Comparison of ENCODE assay signal across 8 cellular contexts in genomic region chr3:157088133-157088488, GRCh38.
DNase-seq lines count a peak whose midpoint lies in the region; ATAC-seq, FAIRE-seq and TF ChIP-seq lines count a peak whose summit lies in the region.

No MANE protein-coding gene starts in this region.

- H3K4me2 ChIP-seq in A549: peak overlapping the region; percentile 78

- H3K4me3 ChIP-seq in A549: peak overlapping the region; percentile 52
- H3K4me3 ChIP-seq in HUES6 (ENCODE audit: low read depth, low read length): peak overlapping the region; percentile 65
- H3K4me3 ChIP-seq in cardiac fibroblast (replicated peaks in 1 of 2; ENCODE audit: low read depth in 2 of 2, low read length in 2 of 2): peak overlapping the region; percentile 54 to 58
- no peak overlapping the region for H3K4me3 ChIP-seq in mucosa of stomach (ENCODE audit: low read length)

- TF ChIP-seq CTCF in A549 (IDR thresholded peaks at IDR 0.05) (no peak), cardiac fibroblast (IDR thresholded peaks at IDR 0.05; ENCODE audit: low read depth, low read length) (no peak)

- no peak for TF ChIP-seq EP300 in A549 (IDR thresholded peaks at IDR 0.05)

- CTCF ChIA-PET in A549 (lab: Yijun Ruan, JAX): interaction anchor here (0.6 to 9.1 kb wide), 14 partner anchors 11 to 936 kb away, joined by 3 to 96 read pairs (median 6); partner anchors contain the start of gene TIPARP

- H3K9me3 ChIP-seq in A549 (no peaks in the 10 kb centered on the region), HUES6 (ENCODE audit: control insufficient read depth, insufficient read depth, low read depth, low read length) (no peaks in the 10 kb centered on the region), mucosa of stomach (ENCODE audit: control insufficient read depth, low read length) (no peaks in the 10 kb centered on the region)

- FAIRE-seq in A549 (lab: Jason Lieb, UNC): no peak

- no peak for TF ChIP-seq RAD21 in A549 (conservative IDR thresholded peaks at IDR 0.05 in 1 of 2, IDR thresholded peaks at IDR 0.05 in 1 of 2)

- DNase-seq in A549 (ENCODE audit: low read depth in 1 of 2, low spot score in 1 of 2): no peak
- DNase-seq in cardiac fibroblast (ENCODE audit: low read depth in 2 of 2): peak in 1 of 2 donors; percentile 29
- DNase-seq in stimulated activated CD4-positive, alpha-beta T cell treated with anti-CD3 and anti-CD28 coated beads, Interleukin-2, amount 100 ng/mL, for 24 hours: no peak
- no peak for DNase-seq in NCI-H2227 treated with DMSO at 0.1 percent for 48 hours (lab: John Stamatoyannopoulos, UW)

- H3K36me3 ChIP-seq in HUES6 (ENCODE audit: control insufficient read depth, insufficient read depth, low read length) (no peaks in the 10 kb centered on the region), mucosa of stomach (ENCODE audit: control insufficient read depth, insufficient read depth, low read length) (no peaks in the 10 kb centered on the region)

- H3K9ac ChIP-seq in HUES6 (ENCODE audit: low read length) (peak overlapping the region; percentile 85), mucosa of stomach (ENCODE audit: low read length) (peak overlapping the region; percentile 92)

- H3K4me1 ChIP-seq in A549: peaks cover 23% of the 10 kb centered on the region
- H3K4me1 ChIP-seq in HUES6 (ENCODE audit: control insufficient read depth, insufficient read depth, low read length): peaks cover 36% of the 10 kb centered on the region
- H3K4me1 ChIP-seq in mucosa of stomach (ENCODE audit: control insufficient read depth, insufficient read depth, low read length): peaks cover 49% of the 10 kb centered on the region

- H3K27ac ChIP-seq in A549 (peak overlapping the region; percentile 93 to 98), HUES6 (ENCODE audit: low read depth, low read length) (peak overlapping the region; percentile 83; the same call in 1 of the 2 replicates)

- 0 out of 6 replicates have a peak, but pooled peaks of 1 of the 2 experiments have one; percentile 1 for ATAC-seq in A549
- ATAC-seq in HG03097 (IDR thresholded peaks at IDR 0.05; ENCODE audit: low FRiP score, unreplicated experiment): no peak
- no peak for ATAC-seq in activated CD4-positive, CD25-positive, alpha-beta regulatory T cell treated with anti-CD3 and anti-CD28 coated beads, Interleukin-2, amount 50 U/mL, for 24 hours

- WGBS in A549 (ENCODE audit: missing lambda C conversion rate): 46% methylated on average over 6 of the region's 6 CpGs

- no peak for TF ChIP-seq POLR2A in A549 (IDR thresholded peaks at IDR 0.05; ENCODE audit: low read length)

- H3K27me3 ChIP-seq in HUES6 (ENCODE audit: control insufficient read depth, insufficient read depth, low read length) (0 out of 2 replicates have a peak, but pooled peaks cover 7% of the 10 kb centered on the region), mucosa of stomach (ENCODE audit: control insufficient read depth, insufficient read depth, low read length) (no peaks in the 10 kb centered on the region)

- POLR2A ChIA-PET in A549 (lab: Yijun Ruan, JAX): interaction anchor here (0.9 to 2.8 kb wide), 15 partner anchors 11 to 533 kb away, joined by 3 to 69 read pairs (median 11); partner anchors contain the start of genes CCNL1, SSR3 and TIPARP

TF ChIP-seq in A549, 52 proteins besides CTCF, POLR2A, EP300 and RAD21:
- TF ChIP-seq PBX3 (IDR thresholded peaks at IDR 0.05): no peak
- no peak for TF ChIP-seq JUNB (IDR thresholded peaks at IDR 0.05)
